13 cellular contexts compared by ENCODE assay signal in the genomic region with DNA sequence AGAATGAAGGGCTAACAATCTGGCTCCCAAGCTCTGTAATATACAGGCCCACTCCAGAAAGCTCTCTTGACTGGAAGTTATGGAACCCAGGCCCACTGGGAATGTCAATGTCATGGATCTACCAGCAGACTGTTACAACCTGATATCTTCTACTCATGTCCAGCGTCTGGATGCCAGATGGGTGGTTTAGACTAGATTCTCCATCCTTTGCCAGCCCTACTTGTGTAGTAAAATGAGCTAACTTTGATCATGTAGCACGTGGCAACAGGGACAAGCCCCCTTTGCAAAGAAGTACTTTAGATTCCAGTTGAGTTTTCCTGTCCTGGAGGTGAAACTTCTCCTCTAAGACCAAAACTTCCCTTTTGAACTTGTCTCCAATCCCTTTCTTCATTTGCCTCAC.
"Had no signal": no experiment of that assay in that cellular context is flagged by ENCODE, and none has a peak within 500 bp of the region (broad histone marks: within the 10 kb centered on the region; RNA-seq: fewer than 3 reads in every experiment).

No MANE protein-coding gene starts in this region.

- H3K4me3 Mint-ChIP-seq: effector memory CD8-positive, alpha-beta T cell; mesothelial cell of epicardium; naive B cell; stimulated activated memory B cell treated with anti-CD40 and anti-IgM and Interleukin-4, amounts not matched to agents 10 μg/mL and 1 μg/mL and 100 μg/mL, for 72 hours; type B pancreatic cell had no signal

- ATAC-seq: effector memory CD8-positive, alpha-beta T cell; stimulated activated memory B cell treated with anti-CD40 and anti-IgM and Interleukin-4, amounts not matched to agents 10 μg/mL and 1 μg/mL and 100 μg/mL, for 72 hours had no signal

- H3K9me3 Mint-ChIP-seq: effector memory CD8-positive, alpha-beta T cell; mesothelial cell of epicardium; naive B cell; stimulated activated memory B cell treated with anti-CD40 and anti-IgM and Interleukin-4, amounts not matched to agents 10 μg/mL and 1 μg/mL and 100 μg/mL, for 72 hours; type B pancreatic cell had no signal

- DNase-seq: activated CD4-positive, alpha-beta T cell treated with anti-CD3 and anti-CD28 coated beads, Interleukin-2, amount 50 U/mL, for 4 hours; activated CD4-positive, CD25-positive, alpha-beta regulatory T cell treated with anti-CD3 and anti-CD28 coated beads, Interleukin-2, amount 50 U/mL, for 72 hours; activated naive CD4-positive, alpha-beta T cell; activated T-cell treated with anti-CD3 and anti-CD28 coated beads for 4 hours; anterior cingulate cortex; effector memory CD8-positive, alpha-beta T cell; hypothalamus; naive B cell; ovary had no signal

- H3K27ac Mint-ChIP-seq: effector memory CD8-positive, alpha-beta T cell; mesothelial cell of epicardium; stimulated activated memory B cell treated with anti-CD40 and anti-IgM and Interleukin-4, amounts not matched to agents 10 μg/mL and 1 μg/mL and 100 μg/mL, for 72 hours; type B pancreatic cell had no signal

- H3K36me3 Mint-ChIP-seq: mesothelial cell of epicardium had no signal

- H3K4me3 ChIP-seq: lung, ovary had no signal

- H3K9me3 ChIP-seq: ovary had no signal

- H3K27ac ChIP-seq: ovary had no signal

- H3K27me3 Mint-ChIP-seq: effector memory CD8-positive, alpha-beta T cell; naive B cell; stimulated activated memory B cell treated with anti-CD40 and anti-IgM and Interleukin-4, amounts not matched to agents 10 μg/mL and 1 μg/mL and 100 μg/mL, for 72 hours; type B pancreatic cell had no signal

- H3K36me3 ChIP-seq: ovary had no signal

- H3K27me3 ChIP-seq: ovary had no signal
